Comparison of ENCODE assay signal across 8 cellular contexts in the genomic region with DNA sequence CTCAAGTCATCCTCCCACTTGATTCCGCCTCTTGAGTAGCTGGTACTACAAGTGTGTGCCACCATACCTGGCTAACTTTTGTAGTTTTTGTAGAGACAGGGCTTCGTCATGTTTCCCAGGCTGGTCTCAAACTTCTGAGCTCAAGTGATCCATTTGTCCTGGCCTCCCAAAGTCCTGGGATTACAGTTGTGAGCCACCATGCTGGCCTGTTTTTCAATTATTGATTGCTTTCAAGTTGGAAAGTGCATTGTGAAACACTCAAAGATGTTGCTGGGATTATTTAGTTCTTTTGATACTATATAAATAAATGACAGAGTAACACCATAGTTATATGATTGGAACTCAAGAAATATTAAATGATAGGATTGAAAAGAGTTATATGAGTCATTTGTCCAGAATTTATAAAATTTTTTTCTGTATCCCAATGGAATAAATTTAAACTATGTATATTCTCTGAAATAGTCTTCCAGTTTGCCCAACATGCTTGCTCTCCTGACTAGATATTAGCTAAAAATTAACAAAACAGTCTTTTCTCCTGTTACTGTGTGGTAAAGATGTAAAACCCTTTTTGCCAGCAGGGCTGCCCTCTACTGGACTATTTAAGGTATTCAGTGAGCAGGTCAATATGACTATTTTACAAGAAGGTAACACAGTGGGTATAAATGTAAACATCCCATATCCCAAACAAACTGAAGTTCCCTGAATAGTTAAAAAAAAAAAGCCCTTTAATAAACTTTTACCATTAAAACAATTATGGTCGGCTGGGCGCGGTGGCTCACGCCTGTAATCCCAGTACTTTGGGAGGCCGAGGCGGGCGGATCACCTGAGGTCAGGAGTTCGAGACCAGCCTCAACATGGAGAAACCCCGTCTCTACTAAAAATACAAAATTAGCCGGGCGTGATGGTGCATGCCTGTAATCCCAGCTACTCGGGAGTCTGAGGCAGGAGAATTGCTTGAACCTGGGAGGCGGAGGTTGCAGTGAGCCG. TPM values are rescaled to one million over a fixed set of nuclear protein-coding genes. Genes with fewer than 3 reads are reported as not detected.
DNase-seq lines count a peak whose midpoint lies in the region; ATAC-seq and TF ChIP-seq lines count a peak whose summit lies in the region.

No MANE protein-coding gene starts in this region.

- H3K9me3 ChIP-seq in CD4-positive, alpha-beta T cell (ENCODE audit: control insufficient read depth, low read length), result no peaks in the 10 kb centered on the region

- CTCF ChIA-PET in CD4-positive, alpha-beta T cell (lab: Charles Lee), result interaction anchor here (0.6 to 1.3 kb wide), 4 partner anchors 106 to 212 kb away, joined by 3 to 6 read pairs (median 4); no protein-coding TSS in a partner anchor
- CTCF ChIA-PET in activated CD4-positive, alpha-beta memory T cell treated with anti-CD3 and anti-CD28 coated beads for 36 hours (lab: Charles Lee), result interaction anchor here (0.6 to 5.5 kb wide), 22 partner anchors 9 to 224 kb away, joined by 3 to 115 read pairs (median 3); no protein-coding TSS in a partner anchor

- H3K27me3 ChIP-seq in CD4-positive, alpha-beta T cell (ENCODE audit: control insufficient read depth, insufficient read depth, low read length), result no peaks in the 10 kb centered on the region

- no peaks in the 10 kb centered on the region for H3K27me3 Mint-ChIP-seq in CD4-positive, alpha-beta T cell
- H3K27me3 Mint-ChIP-seq in activated CD4-positive, alpha-beta memory T cell treated with anti-CD3 and anti-CD28 coated beads for 36 hours, result no peaks in the 10 kb centered on the region
- H3K27me3 Mint-ChIP-seq in glutamatergic neuron (ENCODE audit: unreplicated experiment), result no peaks in the 10 kb centered on the region

- H3K36me3 Mint-ChIP-seq in CD4-positive, alpha-beta T cell (ENCODE audit: low read depth), result peaks cover 32% of the 10 kb centered on the region
- H3K36me3 Mint-ChIP-seq in activated CD4-positive, alpha-beta memory T cell treated with anti-CD3 and anti-CD28 coated beads for 36 hours, result peaks cover 2% of the 10 kb centered on the region
- H3K36me3 Mint-ChIP-seq in glutamatergic neuron (ENCODE audit: unreplicated experiment), result no peaks in the 10 kb centered on the region

- ATAC-seq in CD4-positive, alpha-beta T cell (ENCODE audit: poor library complexity), result peak; percentile 60
- ATAC-seq in GM18519 (IDR thresholded peaks at IDR 0.05; ENCODE audit: low FRiP score, unreplicated experiment), result peak; percentile 58
- peak; percentile 94 for ATAC-seq in HG02981 (IDR thresholded peaks at IDR 0.05; ENCODE audit: unreplicated experiment)
- peak; percentile 68 for ATAC-seq in sciatic nerve

- no peak overlapping the region for H3K4me3 Mint-ChIP-seq in CD4-positive, alpha-beta T cell
- H3K4me3 Mint-ChIP-seq in activated CD4-positive, alpha-beta memory T cell treated with anti-CD3 and anti-CD28 coated beads for 36 hours, result no peak overlapping the region
- H3K4me3 Mint-ChIP-seq in glutamatergic neuron (ENCODE audit: unreplicated experiment), result no peak overlapping the region

- peaks cover 45% of the 10 kb centered on the region for H3K4me1 Mint-ChIP-seq in CD4-positive, alpha-beta T cell (ENCODE audit: low read depth)
- H3K4me1 Mint-ChIP-seq in activated CD4-positive, alpha-beta memory T cell treated with anti-CD3 and anti-CD28 coated beads for 36 hours (ENCODE audit: low read depth), result peaks cover 13% of the 10 kb centered on the region
- H3K4me1 Mint-ChIP-seq in glutamatergic neuron (ENCODE audit: low read depth, unreplicated experiment), result peaks cover 11% of the 10 kb centered on the region

- intact Hi-C loops in CD4-positive, alpha-beta T cell (cut with DNase I, micrococcal nuclease), result loop anchor here (1.0 to 5.0 kb wide), 4 partner anchors 43 to 213 kb away; partner anchors contain the start of gene ACSL3 (in 1 of the 2)
- intact Hi-C loops in activated CD4-positive, alpha-beta memory T cell treated with anti-CD3 and anti-CD28 coated beads for 36 hours (cut with micrococcal nuclease), result loop anchor here (1.0 to 5.0 kb wide), 5 partner anchors 41 to 213 kb away; partner anchors contain the start of gene ACSL3
- intact Hi-C loops in sciatic nerve (cut with DNase I), result no loop called here

- TF ChIP-seq CTCF in CD4-positive, alpha-beta T cell (IDR thresholded peaks at IDR 0.05), result peak; percentile 69
- TF ChIP-seq CTCF in glutamatergic neuron (IDR thresholded peaks at IDR 0.05; ENCODE audit: partially characterized antibody, unreplicated experiment), result peak; percentile 72

- peak overlapping the region; percentile 13 for H3K27ac Mint-ChIP-seq in CD4-positive, alpha-beta T cell
- no peak overlapping the region for H3K27ac Mint-ChIP-seq in activated CD4-positive, alpha-beta memory T cell treated with anti-CD3 and anti-CD28 coated beads for 36 hours
- no peak overlapping the region for H3K27ac Mint-ChIP-seq in glutamatergic neuron (ENCODE audit: unreplicated experiment)

- POLR2A ChIA-PET in CD4-positive, alpha-beta T cell (lab: Charles Lee), result no interaction called here
- POLR2A ChIA-PET in activated CD4-positive, alpha-beta memory T cell treated with anti-CD3 and anti-CD28 coated beads for 36 hours (lab: Charles Lee), result interaction anchor here (1.2 kb wide), 1 partner anchor 10 kb away, joined by 3 read pairs; no protein-coding TSS in a partner anchor

- no peak overlapping the region for H3K27ac ChIP-seq in CD4-positive, alpha-beta T cell (ENCODE audit: low read depth, low read length)

- no peaks in the 10 kb centered on the region for H3K9me3 Mint-ChIP-seq in CD4-positive, alpha-beta T cell
- H3K9me3 Mint-ChIP-seq in activated CD4-positive, alpha-beta memory T cell treated with anti-CD3 and anti-CD28 coated beads for 36 hours, result no peaks in the 10 kb centered on the region
- H3K9me3 Mint-ChIP-seq in glutamatergic neuron (ENCODE audit: unreplicated experiment), result peaks cover 4% of the 10 kb centered on the region

- DNase-seq in CD4-positive, alpha-beta T cell, result peak in 5 of 10 experiments; percentile 1 to 17 (median 5)
- DNase-seq in NCI-H2227 treated with DMSO at 0.1 percent for 48 hours (lab: John Stamatoyannopoulos, UW), result peak; percentile 45
- peak; percentile 34 for DNase-seq in activated CD4-positive, alpha-beta memory T cell treated with anti-CD3 and anti-CD28 coated beads for 36 hours
- peak; percentile 23 for DNase-seq in glutamatergic neuron
- no peak for DNase-seq in sciatic nerve (ENCODE audit: low spot score)
- DNase-seq in NCI-H2107 (lab: John Stamatoyannopoulos, UW), result no peak

RNA-seq across cellular contexts. Expression of gene ACSL3, which starts 42.7 kb away (rescaled TPM):
- total RNA-seq in CD4-positive, alpha-beta T cell, result 10 to 100 TPM; 65.5 to 66.6 TPM
- total RNA-seq in activated CD4-positive, alpha-beta memory T cell treated with anti-CD3 and anti-CD28 coated beads for 36 hours, result 10 to 100 TPM; 48.7 to 57.2 TPM
- 87.0 TPM for total RNA-seq in glutamatergic neuron (ENCODE audit: unreplicated experiment)
- total RNA-seq in sciatic nerve, result 70.5 TPM

Comparison
In these comparisons a context has a peak if more than half of its experiments do, and no peak if none do; other contexts are left out.
1. DNase-seq: peak in NCI-H2227 treated with DMSO at 0.1 percent for 48 hours (single experiment), activated CD4-positive, alpha-beta memory T cell treated with anti-CD3 and anti-CD28 coated beads for 36 hours (single experiment) and glutamatergic neuron (single experiment); none in sciatic nerve (single experiment) and NCI-H2107 (single experiment).
2. Peak in every context shown above with its lines, with median percentiles within 50 percentile points of each other: ATAC-seq.